13 cellular contexts compared by ENCODE assay signal in genomic region chr1:1199961-1200875, GRCh38. TPM values are rescaled to one million over a fixed set of nuclear protein-coding genes. Genes with fewer than 3 reads are reported as not detected.
DNase-seq lines count a peak whose midpoint lies in the region; ATAC-seq and TF ChIP-seq lines count a peak whose summit lies in the region.
"Had no signal": no experiment of that assay in that cellular context is flagged by ENCODE, and none has a peak within 500 bp of the region (broad histone marks: within the 10 kb centered on the region; RNA-seq: fewer than 3 reads in every experiment).

No MANE protein-coding gene starts in this region.

- H3K9me2 ChIP-seq in PC-3 (replicated peaks; ENCODE audit: low read length): no peaks in the 10 kb centered on the region

- peaks cover under 1 to 6% (median 1%) of the 10 kb centered on the region in 5 donors for H3K9me3 Mint-ChIP-seq in CD8-positive, alpha-beta memory T cell

- no peaks in the 10 kb centered on the region for H3K9me3 ChIP-seq in CD8-positive, alpha-beta memory T cell (ENCODE audit: low read length)
- H3K9me3 ChIP-seq in PC-3 (ENCODE audit: low read length): no peaks in the 10 kb centered on the region
- no peaks in the 10 kb centered on the region for H3K9me3 ChIP-seq in osteoblast (ENCODE audit: low read depth, low read length)
- peaks cover 0 to 6% (median 0%) of the 10 kb centered on the region in 3 donors for H3K9me3 ChIP-seq in gastroesophageal sphincter
- peaks cover 0 to 10% (median 0%) of the 10 kb centered on the region in 4 donors for H3K9me3 ChIP-seq in tibial nerve
- H3K9me3 ChIP-seq: neutrophil had no signal

- H3K4me1 ChIP-seq in CD8-positive, alpha-beta memory T cell (ENCODE audit: insufficient read depth, low read length): peaks cover 7% of the 10 kb centered on the region
- peaks cover 2% of the 10 kb centered on the region; the same call in 1 of the 2 replicates for H3K4me1 ChIP-seq in PC-3 (ENCODE audit: insufficient read depth, low read length)
- H3K4me1 ChIP-seq in osteoblast (ENCODE audit: insufficient read depth, low read length): no peaks in the 10 kb centered on the region
- peaks cover 0 to 12% (median 0%) of the 10 kb centered on the region in 3 donors for H3K4me1 ChIP-seq in gastroesophageal sphincter
- peaks cover 0 to 12% (median 3%) of the 10 kb centered on the region in 4 donors for H3K4me1 ChIP-seq in tibial nerve

- CTCF ChIA-PET in CD8-positive, alpha-beta memory T cell (lab: Charles Lee): no interaction called here
- CTCF ChIA-PET in PC-3 (lab: Charles Lee): no interaction called here

- peak overlapping the region in 7 of 8 donors; percentile 29 to 87 (median 84) for H3K27ac Mint-ChIP-seq in CD8-positive, alpha-beta memory T cell

- BruUV-seq in PC-3 (replicated peaks; lab: Mats Ljungman, UMichigan): no TSS peak

- peak overlapping the region; percentile 30 to 79 (median 63) for H3K4me3 Mint-ChIP-seq in CD8-positive, alpha-beta memory T cell

- H3K27me3 Mint-ChIP-seq in CD8-positive, alpha-beta memory T cell: peaks cover 0 to under 1% of the 10 kb centered on the region in 2 donors

- no peak overlapping the region for H3K4me3 ChIP-seq in CD8-positive, alpha-beta memory T cell (ENCODE audit: low read length)
- peak overlapping the region; percentile 71; the same call in 1 of the 2 replicates for H3K4me3 ChIP-seq in PC-3 (ENCODE audit: low read length)
- no peak overlapping the region for H3K4me3 ChIP-seq in osteoblast (ENCODE audit: insufficient read depth, low read length)
- H3K4me3 ChIP-seq in gastroesophageal sphincter: peak overlapping the region in 1 of 2 donors; percentile 58
- no peak overlapping the region for H3K4me3 ChIP-seq in tibial nerve

- WGBS in gastroesophageal sphincter (ENCODE audit: low coverage in 1 of 2), 2 donors: 71% methylated on average over 3 of the region's 31 CpGs; no CpG with 5 or more reads in 1 of the 2 donors
- 76 to 85% methylated on average over 19 to 25 of the region's 31 CpGs for WGBS in tibial nerve, 2 donors

- H3K4me1 Mint-ChIP-seq in CD8-positive, alpha-beta memory T cell: peaks cover 0 to 8% (median 0%) of the 10 kb centered on the region in 3 donors

- H4K20me1 ChIP-seq in PC-3 (ENCODE audit: low read length): no peaks in the 10 kb centered on the region
- no peaks in the 10 kb centered on the region for H4K20me1 ChIP-seq in osteoblast (ENCODE audit: insufficient read depth, low read length)

- H3F3A ChIP-seq in PC-3 (ENCODE audit: low read length, unreplicated experiment): no peaks in the 10 kb centered on the region

- ATAC-seq in PC-3 (no peak), gastroesophageal sphincter (no peak), GM21526 (IDR thresholded peaks at IDR 0.05; ENCODE audit: low FRiP score, unreplicated experiment) (no peak)

- TF ChIP-seq POLR2A in gastroesophageal sphincter (IDR thresholded peaks at IDR 0.05): no peak
- no peak for TF ChIP-seq POLR2A in tibial nerve (IDR thresholded peaks at IDR 0.05)

- H3K9ac ChIP-seq in PC-3 (ENCODE audit: low read length): no peak overlapping the region

- H2AFZ ChIP-seq in PC-3 (ENCODE audit: low read length) (no peak overlapping the region), osteoblast (ENCODE audit: low read length) (no peak overlapping the region)

- H3K79me2 ChIP-seq in PC-3 (ENCODE audit: low read length): peaks cover 3% of the 10 kb centered on the region
- no peaks in the 10 kb centered on the region for H3K79me2 ChIP-seq in osteoblast (ENCODE audit: insufficient read depth, low read length)

- no peaks in the 10 kb centered on the region for H3K27me3 ChIP-seq in CD8-positive, alpha-beta memory T cell (ENCODE audit: insufficient read depth, low read length, poor library complexity, severe bottlenecking)
- H3K27me3 ChIP-seq in PC-3 (ENCODE audit: low read length): no peaks in the 10 kb centered on the region
- no peaks in the 10 kb centered on the region for H3K27me3 ChIP-seq in osteoblast (ENCODE audit: insufficient read depth, low read length)
- H3K27me3 ChIP-seq in gastroesophageal sphincter: peaks cover 56% of the 10 kb centered on the region
- H3K27me3 ChIP-seq in tibial nerve: peaks cover 0 to 42% of the 10 kb centered on the region in 2 donors

- H3K36me3 ChIP-seq in CD8-positive, alpha-beta memory T cell (ENCODE audit: insufficient read depth, low read length): no peaks in the 10 kb centered on the region
- H3K36me3 ChIP-seq in PC-3 (ENCODE audit: low read depth, low read length) (no peaks in the 10 kb centered on the region), osteoblast (ENCODE audit: insufficient read depth, low read length) (no peaks in the 10 kb centered on the region), gastroesophageal sphincter (no peaks in the 10 kb centered on the region), tibial nerve (no peaks in the 10 kb centered on the region)
- H3K36me3 ChIP-seq: neutrophil had no signal

- no peak for TF ChIP-seq EP300 in gastroesophageal sphincter (IDR thresholded peaks at IDR 0.05)
- TF ChIP-seq EP300 in tibial nerve (IDR thresholded peaks at IDR 0.05): no peak

- H3K27ac ChIP-seq in CD8-positive, alpha-beta memory T cell (ENCODE audit: low read depth, low read length): no peak overlapping the region
- H3K27ac ChIP-seq in PC-3 (ENCODE audit: low read length) (no peak overlapping the region), osteoblast (ENCODE audit: low read depth, low read length) (no peak overlapping the region), gastroesophageal sphincter (peak overlapping the region in 1 of 4 donors; percentile 56), tibial nerve (no peak overlapping the region)
- H3K27ac ChIP-seq: neutrophil had no signal

- POLR2A ChIA-PET in CD8-positive, alpha-beta memory T cell (lab: Charles Lee): no interaction called here
- POLR2A ChIA-PET in PC-3 (lab: Charles Lee; ENCODE audit: unreplicated experiment): interaction anchor here (0.6 kb wide), 1 partner anchor 13 kb away, joined by 3 read pairs; no protein-coding TSS in a partner anchor

- intact Hi-C loops in PC-3 (cut with micrococcal nuclease): no loop called here

- H3K4me2 ChIP-seq in PC-3 (ENCODE audit: low read length) (peak overlapping the region; percentile 94), osteoblast (ENCODE audit: insufficient read depth, low read length) (no peak overlapping the region)

- peak in 1 of 5 donors; percentile 53 for DNase-seq in CD8-positive, alpha-beta memory T cell
- DNase-seq in PC-3: no peak
- peak; percentile 1 for DNase-seq in effector CD4-positive, alpha-beta T cell
- peak; percentile 94 for DNase-seq in osteoblast (ENCODE audit: insufficient read length, low spot score, missing footprints)
- DNase-seq in NCI-H2227 treated with DMSO at 0.1 percent for 48 hours (lab: John Stamatoyannopoulos, UW): no peak
- no peak for DNase-seq in tibial nerve (ENCODE audit: low spot score in 2 of 2)
- DNase-seq: NCI-H2081 treated with DMSO at 0.1 percent for 48 hours, SHP77 treated with DMSO at 0.1 percent for 48 hours had no signal

- no peak for TF ChIP-seq CTCF in PC-3 (conservative IDR thresholded peaks at IDR 0.05; ENCODE audit: low read depth, low read length)
- TF ChIP-seq CTCF in osteoblast (IDR thresholded peaks at IDR 0.05; ENCODE audit: extremely low read depth, low read depth, low read length): no peak
- no peak for TF ChIP-seq CTCF in gastroesophageal sphincter (IDR thresholded peaks at IDR 0.05)
- no peak for TF ChIP-seq CTCF in tibial nerve (IDR thresholded peaks at IDR 0.05)

- H3K36me3 Mint-ChIP-seq in CD8-positive, alpha-beta memory T cell: no peaks in the 10 kb centered on the region

RNA-seq across cellular contexts. Expression of gene TNFRSF18, which starts 6.2 kb away (rescaled TPM):
- total RNA-seq in CD8-positive, alpha-beta memory T cell: 10 to 100 TPM; 91.0 to 97.1 TPM
- polyA plus RNA-seq in CD8-positive, alpha-beta memory T cell: 2.0 TPM
- 87.2 and 120 TPM in 2 replicates for total RNA-seq in PC-3 (2014; rRNA removed)
- 0.29 TPM in 1 of 2 replicates, not detected in the other for total RNA-seq in osteoblast
- 1 to 10 TPM in 1 of 4 donors, under 1 TPM in 1, not detected in 2; 0.35 to 2.2 TPM for total RNA-seq in gastroesophageal sphincter
- total RNA-seq in tibial nerve: under 1 TPM in 1 of 4 donors, not detected in 3; 0.44 TPM

RNA-seq across cellular contexts. Expression of gene TNFRSF4, which starts 13.7 kb away (rescaled TPM):
- 100 to 1,000 TPM; 180 to 193 TPM for total RNA-seq in CD8-positive, alpha-beta memory T cell
- 1.9 TPM for polyA plus RNA-seq in CD8-positive, alpha-beta memory T cell
- 0.11 and 0.17 TPM in 2 replicates for total RNA-seq in PC-3 (2014; rRNA removed)
- under 0.01 TPM in 1 of 2 replicates, not detected in the other for total RNA-seq in osteoblast
- 1 to 10 TPM in 3 of 4 donors, under 1 TPM in 1; 0.93 to 1.6 (median 1.3) TPM for total RNA-seq in gastroesophageal sphincter
- total RNA-seq in tibial nerve: 1 to 10 TPM in 2 of 4 donors, under 1 TPM in 2; 0.39 to 3.7 (median 0.97) TPM

RNA-seq across cellular contexts. Expression of gene TTLL10, which starts 26.5 kb away (rescaled TPM):
- not detected for total RNA-seq in CD8-positive, alpha-beta memory T cell
- polyA plus RNA-seq in CD8-positive, alpha-beta memory T cell: not detected
- 0.36 and 0.46 TPM in 2 replicates for total RNA-seq in PC-3 (2014; rRNA removed)
- total RNA-seq in osteoblast: not detected in 2 replicates
- under 1 TPM in 1 of 4 donors, not detected in 3; 0.23 TPM for total RNA-seq in gastroesophageal sphincter
- not detected for total RNA-seq in tibial nerve
- total RNA-seq: activated CD8-positive, alpha-beta memory T cell treated with anti-CD3 and anti-CD28 coated beads for 36 hours; dermis microvascular lymphatic vessel endothelial cell had no signal

RNA-seq across cellular contexts. Expression of gene SDF4, which starts 31.6 kb away (rescaled TPM):
- total RNA-seq in CD8-positive, alpha-beta memory T cell: 100 to 1,000 TPM; 158 to 169 TPM
- 108 TPM for polyA plus RNA-seq in CD8-positive, alpha-beta memory T cell
- total RNA-seq in PC-3 (2014; rRNA removed) (254 and 317 TPM in 2 replicates), osteoblast (136 and 151 TPM in 2 replicates), gastroesophageal sphincter (100 to 1,000 TPM in 2 of 4 donors, 10 to 100 TPM in 2; 84.2 to 115 (median 93.9) TPM), tibial nerve (100 to 1,000 TPM in 3 of 4 donors, 10 to 100 TPM in 1; 93.3 to 170 (median 110) TPM)

RNA-seq across cellular contexts. Expression of gene B3GALT6, which starts 31.8 kb away (rescaled TPM):
- total RNA-seq in CD8-positive, alpha-beta memory T cell: 10 to 100 TPM; 23.7 to 24.1 TPM
- 16.4 TPM for polyA plus RNA-seq in CD8-positive, alpha-beta memory T cell
- total RNA-seq in PC-3 (2014; rRNA removed) (74.0 and 92.2 TPM in 2 replicates), osteoblast (26.5 and 29.7 TPM in 2 replicates), gastroesophageal sphincter (10 to 100 TPM; 12.3 to 24.1 (median 15.0) TPM), tibial nerve (10 to 100 TPM; 13.3 to 24.0 (median 21.4) TPM)

Comparison
In these comparisons a context has a peak if more than half of its experiments do, and no peak if none do; other contexts are left out.
1. DNase-seq: peak in effector CD4-positive, alpha-beta T cell (single experiment) and osteoblast (single experiment); none in PC-3 (single experiment), NCI-H2227 treated with DMSO at 0.1 percent for 48 hours (single experiment) and tibial nerve (0 of 2).
2. RNA of gene TNFRSF18, which starts 6.2 kb away (total RNA-seq): 91.0 to 97.1 TPM in CD8-positive, alpha-beta memory T cell and 87.2 to 120 TPM in PC-3; 0.44 TPM in tibial nerve, 0.35 to 2.2 TPM in gastroesophageal sphincter and 0.29 TPM in osteoblast; every median in the first group is over 10 times any median in the second.
3. RNA of gene TNFRSF4, which starts 13.7 kb away (total RNA-seq): 180 to 193 TPM in CD8-positive, alpha-beta memory T cell; 0.93 to 1.6 TPM in gastroesophageal sphincter, 0.39 to 3.7 TPM in tibial nerve, 0.11 to 0.17 TPM in PC-3 and under 0.01 TPM in osteoblast; every median in the first group is over 10 times any median in the second.